Comparison of ENCODE assay signal across 22 cellular contexts in the genomic region with DNA sequence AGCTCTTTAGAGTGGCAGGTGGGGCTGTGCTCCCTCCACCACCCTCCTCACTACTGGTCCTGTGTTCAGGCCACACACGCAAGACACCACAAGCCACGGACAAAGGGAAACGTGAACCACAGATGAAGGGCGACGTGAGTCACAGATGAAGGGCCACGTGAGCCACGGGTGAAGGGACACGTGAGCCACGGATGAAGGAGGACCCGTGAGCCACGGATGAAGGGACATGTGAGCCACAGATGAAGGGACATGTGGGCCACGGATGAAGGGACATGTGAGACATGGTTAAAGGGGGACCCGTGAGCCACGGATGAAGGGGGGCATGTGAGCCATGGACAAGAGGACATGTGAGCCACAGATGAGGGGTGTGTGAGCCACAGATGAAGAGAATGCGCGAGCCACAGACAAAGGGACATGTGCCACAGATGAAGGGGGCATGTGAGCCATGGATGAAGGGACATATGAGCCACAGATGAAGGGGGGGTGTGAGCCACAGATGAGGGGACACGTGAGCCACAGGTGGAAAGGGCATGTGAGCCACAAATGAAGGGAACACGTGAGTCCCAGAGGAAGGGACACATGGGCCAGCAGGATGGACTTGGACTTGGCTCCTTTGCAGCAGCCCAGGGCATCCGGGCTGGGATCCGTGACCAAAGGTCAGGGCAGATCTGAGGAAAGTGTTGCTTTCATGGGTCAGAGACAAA. TPM values are rescaled to one million over a fixed set of nuclear protein-coding genes. Genes with fewer than 3 reads are reported as not detected.
"Had no signal": no experiment of that assay in that cellular context is flagged by ENCODE, and none has a peak within 500 bp of the region (broad histone marks: within the 10 kb centered on the region; RNA-seq: fewer than 3 reads in every experiment).

No MANE protein-coding gene starts in this region.

- FAIRE-seq: astrocyte had no signal

- DNase-seq: activated CD4-positive, alpha-beta T cell treated with anti-CD3 and anti-CD28 coated beads for 48 hours; activated CD4-positive, alpha-beta T cell treated with anti-CD3 and anti-CD28 coated beads, Interleukin-2, amount 50 U/mL, for 4 hours; activated CD4-positive, CD25-positive, alpha-beta regulatory T cell treated with anti-CD3 and anti-CD28 coated beads, Interleukin-2, amount 50 U/mL, for 72 hours; activated CD8-positive, alpha-beta memory T cell treated with anti-CD3 and anti-CD28 coated beads, Interleukin-2, amount 10 ng/mL, durations not matched to agents 7 days and 5 days; activated effector memory CD4-positive, alpha-beta T cell treated with anti-CD3 and anti-CD28 coated beads, Interleukin-2, amount 50 U/mL, for 16 hours; activated naive CD4-positive, alpha-beta T cell treated with Interleukin-2 at 50 U/mL for 16 hours; activated naive CD8-positive, alpha-beta T cell treated with anti-CD3 and anti-CD28 coated beads, Interleukin-2, amount 50 U/mL, for 24 hours; activated T-cell treated with anti-CD3 and anti-CD28 coated beads, Interleukin-2, amount 50 U/mL, for 24 hours; amygdala; NCI-H1092; NCI-H1417; NCI-H1930; NCI-H2171; NCI-H226; NCI-H510A; NCI-H526 treated with DMSO at 0.1 percent for 48 hours; NCI-H82; SIG-M5; T-helper 17 cell; T-helper 9 cell had no signal

RNA-seq across cellular contexts. Expression of gene ZNF469, which starts 15.6 kb away (rescaled TPM):
- total RNA-seq: MCF 10A had no signal
